In the genomic region with DNA sequence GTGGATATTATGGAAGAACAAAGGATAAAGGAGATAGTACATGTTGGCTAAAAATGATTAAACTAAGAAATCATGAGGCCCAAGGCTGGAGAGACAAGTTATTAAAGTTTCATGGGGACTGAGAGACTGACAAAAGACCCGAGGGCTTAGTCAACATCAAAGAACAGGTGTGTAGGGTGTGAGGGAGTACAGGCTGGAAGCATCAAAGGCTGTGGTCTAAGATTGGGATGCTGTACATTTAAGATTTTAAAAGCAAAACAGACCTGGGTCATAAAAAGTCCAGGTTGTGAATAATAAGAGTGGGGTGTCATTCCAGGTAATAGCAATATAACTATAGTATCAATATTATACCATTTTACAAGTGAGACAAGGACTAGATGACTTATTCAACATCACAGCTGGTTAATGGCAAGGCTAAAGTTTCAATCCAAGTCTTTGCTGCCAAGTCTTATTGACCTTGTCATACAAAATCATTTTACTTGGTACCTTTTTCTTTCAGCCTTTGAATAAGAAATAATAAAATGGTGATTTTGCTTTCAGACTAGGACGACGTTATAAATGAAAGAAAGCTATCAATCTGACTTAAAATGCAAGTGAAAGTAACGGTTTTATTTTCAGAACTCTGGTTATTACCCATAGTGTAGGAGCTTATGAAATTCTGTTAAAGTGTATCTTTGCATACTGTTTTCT, we compare ENCODE assay signal across 13 cellular contexts.
DNase-seq lines count a peak whose midpoint lies in the region; ATAC-seq and TF ChIP-seq lines count a peak whose summit lies in the region.
"Had no signal": no experiment of that assay in that cellular context is flagged by ENCODE, and none has a peak within 500 bp of the region (broad histone marks: within the 10 kb centered on the region; RNA-seq: fewer than 3 reads in every experiment).

No MANE protein-coding gene starts in this region.

- no peak overlapping the region for H2BK5ac ChIP-seq in trophoblast cell (ENCODE audit: low read depth, low read length, poor library complexity)

- H3K36me3 ChIP-seq in GM06990 (ENCODE audit: control insufficient read depth, insufficient read depth, low read length) (no peaks in the 10 kb centered on the region), trophoblast cell (ENCODE audit: control insufficient read depth in 1 of 2, insufficient read depth in 2 of 2, low read length in 2 of 2) (no peaks in the 10 kb centered on the region), transverse colon (no peaks in the 10 kb centered on the region)
- H3K36me3 ChIP-seq: neutrophil had no signal

- H2AK5ac ChIP-seq in trophoblast cell (ENCODE audit: low read length): no peak overlapping the region

- H3K9ac ChIP-seq in trophoblast cell (ENCODE audit: low read length): no peak overlapping the region

- no peaks in the 10 kb centered on the region for H3K79me2 ChIP-seq in trophoblast cell (ENCODE audit: control insufficient read depth, insufficient read depth, low read length, poor library complexity)

- TF ChIP-seq POLR2A in GM18951 (IDR thresholded peaks at IDR 0.05; ENCODE audit: extremely low read depth, insufficient read depth, insufficient read length) (peak; percentile 21), transverse colon (IDR thresholded peaks at IDR 0.05) (no peak)

- in situ Hi-C loops in GM18951 (cut with MboI; ENCODE audit: low sequenced_read_pairs, unreplicated experiment): no loop called here
- in situ Hi-C loops in transverse colon (cut with MboI; ENCODE audit: low pct_ligation_motif_present in 1 of 4, low pct_unique_long_range_greater_than_20kb in 1 of 4, low sequenced_read_pairs in 3 of 4): no loop called here

- TF ChIP-seq EP300 in transverse colon (IDR thresholded peaks at IDR 0.05; ENCODE audit: low read depth): no peak

- no peak overlapping the region for H4K91ac ChIP-seq in trophoblast cell (ENCODE audit: low read depth, low read length)

- H3K9me3 ChIP-seq in trophoblast cell (ENCODE audit: insufficient read depth, low read depth, low read length) (no peaks in the 10 kb centered on the region), transverse colon (no peaks in the 10 kb centered on the region)
- H3K9me3 ChIP-seq: neutrophil had no signal

- TF ChIP-seq CTCF in GM06990 (IDR thresholded peaks at IDR 0.05; ENCODE audit: insufficient read depth, low read length, poor library complexity, severe bottlenecking) (no peak), transverse colon (IDR thresholded peaks at IDR 0.05) (no peak)

- ATAC-seq in HG02642 (IDR thresholded peaks at IDR 0.05; ENCODE audit: poor library complexity, unreplicated experiment): peak; percentile 70
- peak; percentile 57 for ATAC-seq in HG03521 (IDR thresholded peaks at IDR 0.05; ENCODE audit: unreplicated experiment)

- H2BK12ac ChIP-seq in trophoblast cell (ENCODE audit: low read length): no peak overlapping the region

- H3K79me1 ChIP-seq in trophoblast cell (ENCODE audit: low read length): no peaks in the 10 kb centered on the region

- H3K14ac ChIP-seq in trophoblast cell (ENCODE audit: low read length): no peak overlapping the region

- H3K4me3 ChIP-seq in GM06990 (replicated peaks; ENCODE audit: low read depth, low read length): peak overlapping the region; percentile 36
- no peak overlapping the region for H3K4me3 ChIP-seq in trophoblast cell (ENCODE audit: low read depth, low read length)
- H3K4me3 ChIP-seq in transverse colon: no peak overlapping the region

- no peak overlapping the region for H4K12ac ChIP-seq in trophoblast cell (ENCODE audit: low read depth, low read length)

- DNase-seq in GM06990 (ENCODE audit: extremely low read depth, insufficient read length) (peak; percentile 74), posterior vena cava (ENCODE audit: low spot score) (no peak), AML-193 (lab: John Stamatoyannopoulos, UW) (no peak), trophoblast cell (no peak), transverse colon (no peak)
- DNase-seq: cortex of kidney, HCEC 1CT, NCI-H1417 treated with DMSO at 0.1 percent for 48 hours, Right ventricle myocardium superior had no signal

- H3K4me2 ChIP-seq in trophoblast cell (ENCODE audit: low read length): no peak overlapping the region

- no peak overlapping the region for H2BK120ac ChIP-seq in trophoblast cell (ENCODE audit: insufficient read depth, low read length, poor library complexity)

- H3K27me3 ChIP-seq in GM06990 (replicated peaks; ENCODE audit: control insufficient read depth, insufficient read depth, low read length) (no peaks in the 10 kb centered on the region), trophoblast cell (ENCODE audit: insufficient read depth, low read length) (no peaks in the 10 kb centered on the region), transverse colon (no peaks in the 10 kb centered on the region)
- H3K27me3 ChIP-seq: neutrophil had no signal

- no peak overlapping the region for H4K8ac ChIP-seq in trophoblast cell (ENCODE audit: low read depth, low read length)

- no peak overlapping the region for H3K23ac ChIP-seq in trophoblast cell (ENCODE audit: low read length)

- H3K4me1 ChIP-seq in trophoblast cell (ENCODE audit: control insufficient read depth in 1 of 2, insufficient read depth in 2 of 2, low read length in 2 of 2) (no peaks in the 10 kb centered on the region), transverse colon (no peaks in the 10 kb centered on the region)

- H2AFZ ChIP-seq in trophoblast cell (ENCODE audit: insufficient read depth, low read length, poor library complexity): no peak overlapping the region

- H3K4ac ChIP-seq in trophoblast cell (ENCODE audit: low read depth, low read length): no peak overlapping the region

- WGBS in trophoblast cell (ENCODE audit: extremely low coverage, insufficient coverage, insufficient read length): no CpG with 5 or more reads among the region's 4 CpGs
- 41 to 69% methylated on average over 4 of the region's 4 CpGs for WGBS in transverse colon (ENCODE audit: low coverage in 1 of 2), 2 donors

- no peak overlapping the region for H3K27ac ChIP-seq in trophoblast cell (ENCODE audit: low read depth, low read length)
- H3K27ac ChIP-seq in transverse colon: no peak overlapping the region
- H3K27ac ChIP-seq: neutrophil had no signal

- intact Hi-C loops in posterior vena cava (cut with DNase I): no loop called here
- intact Hi-C loops in transverse colon (cut with DNase I; ENCODE audit: low total_unique reads): no loop called here

- no peak overlapping the region for H3K18ac ChIP-seq in trophoblast cell (ENCODE audit: low read length)
